8 cellular contexts compared by ENCODE assay signal in genomic region chr14:49972840-49973239, GRCh38.
DNase-seq lines count a peak whose midpoint lies in the region; ATAC-seq and TF ChIP-seq lines count a peak whose summit lies in the region.

No MANE protein-coding gene starts in this region.

- no peaks in the 10 kb centered on the region for H3K36me3 ChIP-seq in heart left ventricle

- WGBS in heart left ventricle, 4 donors, result 29 to 43% (median 35%) methylated on average over 4 of the region's 4 CpGs

- no peaks in the 10 kb centered on the region for H3K27me3 ChIP-seq in heart left ventricle

- H3K4me1 ChIP-seq in heart left ventricle, result peaks cover 4 to 67% (median 37%) of the 10 kb centered on the region in 12 donors

- ATAC-seq in heart left ventricle (peak in 3 of 4 donors; percentile 59 to 68 (median 62)), HG03439 (IDR thresholded peaks at IDR 0.05; ENCODE audit: unreplicated experiment) (no peak)

- H3K27ac ChIP-seq in heart left ventricle, result peak overlapping the region; percentile 2 to 95 (median 62)

- DNase-seq in EH (ENCODE audit: low read depth) (peak; percentile 93), NCI-H2029 treated with DMSO at 0.1 percent for 48 hours (lab: John Stamatoyannopoulos, UW) (peak; percentile 82), heart left ventricle (peak in 1 of 5 donors; percentile 39), smooth muscle cell of the brain vasculature (ENCODE audit: low read depth, low spot score) (peak; percentile 76), T-helper 9 cell (no peak), SK-N-DZ (ENCODE audit: low spot score) (no peak)
- DNase-seq in activated effector memory CD4-positive, alpha-beta T cell treated with anti-CD3 and anti-CD28 coated beads, Interleukin-2, amount 50 U/mL, for 16 hours, result peak; percentile 78

- H3K9me3 ChIP-seq in heart left ventricle, result no peaks in the 10 kb centered on the region

- no peak for TF ChIP-seq CTCF in heart left ventricle (IDR thresholded peaks at IDR 0.05)

- TF ChIP-seq POLR2A in heart left ventricle (IDR thresholded peaks at IDR 0.05), result no peak

- peak overlapping the region in 2 of 12 donors; percentile 3 to 6 for H3K4me3 ChIP-seq in heart left ventricle

- intact Hi-C loops in heart left ventricle (cut with DNase I), result loop anchor here in 1 of 10 donors (5.0 kb wide), 1 partner anchor 89 kb away; no protein-coding TSS in a partner anchor

Comparison
In these comparisons a context has a peak if more than half of its experiments do, and no peak if none do; other contexts are left out.
1. DNase-seq: peak in EH (single experiment), NCI-H2029 treated with DMSO at 0.1 percent for 48 hours (single experiment), activated effector memory CD4-positive, alpha-beta T cell treated with anti-CD3 and anti-CD28 coated beads, Interleukin-2, amount 50 U/mL, for 16 hours (single experiment) and smooth muscle cell of the brain vasculature (single experiment); none in T-helper 9 cell (single experiment) and SK-N-DZ (single experiment).